In genomic region chr3:195153121-195153520, GRCh38 we compare ENCODE assay signal across 10 cellular contexts.
DNase-seq lines count a peak whose midpoint lies in the region; FAIRE-seq and TF ChIP-seq lines count a peak whose summit lies in the region.
"Had no signal": no experiment of that assay in that cellular context is flagged by ENCODE, and none has a peak within 500 bp of the region (broad histone marks: within the 10 kb centered on the region; RNA-seq: fewer than 3 reads in every experiment).

No MANE protein-coding gene starts in this region.

- DNase-seq in NCI-H2081 (lab: John Stamatoyannopoulos, UW) (peak; percentile 17 to 59), NCI-H2081 treated with DMSO at 0.1 percent for 48 hours (lab: John Stamatoyannopoulos, UW) (no peak), brain microvascular endothelial cell (no peak), mesendoderm (peak; percentile 84), transverse colon (no peak), GM12892 (ENCODE audit: insufficient read length) (no peak), frontal cortex (ENCODE audit: low spot score in 2 of 2) (no peak)
- DNase-seq in activated CD4-positive, CD25-positive, alpha-beta regulatory T cell treated with anti-CD3 and anti-CD28 coated beads, Interleukin-2, amount 50 U/mL, for 72 hours: no peak
- DNase-seq: NCI-H82, WERI-Rb-1 had no signal

- in situ Hi-C loops in brain microvascular endothelial cell (cut with HindIII; ENCODE audit: low pct_ligation_motif_present, low sequenced_read_pairs): no loop called here
- in situ Hi-C loops in transverse colon (cut with MboI; ENCODE audit: low pct_ligation_motif_present in 1 of 4, low pct_unique_long_range_greater_than_20kb in 1 of 4, low sequenced_read_pairs in 3 of 4): no loop called here

- H2BK5ac ChIP-seq in mesendoderm (ENCODE audit: low read length): peak overlapping the region; percentile 47

- H3K23ac ChIP-seq in mesendoderm (ENCODE audit: low read length): no peak overlapping the region

- no peak overlapping the region for H2BK15ac ChIP-seq in mesendoderm (replicated peaks; ENCODE audit: low read depth)

- no peak overlapping the region for H3K4ac ChIP-seq in mesendoderm (ENCODE audit: low read depth, low read length)

- H4K5ac ChIP-seq in mesendoderm (ENCODE audit: low read length): no peak overlapping the region

- H3K27ac ChIP-seq in brain microvascular endothelial cell: peak overlapping the region; percentile 82
- peak overlapping the region; percentile 67 for H3K27ac ChIP-seq in mesendoderm (ENCODE audit: low read depth, low read length)
- H3K27ac ChIP-seq in transverse colon: peak overlapping the region; percentile 80 to 89 (median 85)
- H3K27ac ChIP-seq: WERI-Rb-1 had no signal

- H3K9ac ChIP-seq in mesendoderm (ENCODE audit: low read length): peak overlapping the region; percentile 39

- no peak for TF ChIP-seq EP300 in transverse colon (IDR thresholded peaks at IDR 0.05; ENCODE audit: low read depth)

- H2BK120ac ChIP-seq in mesendoderm (ENCODE audit: low read depth, low read length): no peak overlapping the region

- H3K9me3 ChIP-seq in transverse colon: no peaks in the 10 kb centered on the region

- WGBS in mesendoderm (ENCODE audit: extremely low coverage, insufficient coverage, low lambda C conversion rate): no CpG with 5 or more reads among the region's 7 CpGs
- 57 to 69% methylated on average over 1 to 7 of the region's 7 CpGs for WGBS in transverse colon (ENCODE audit: low coverage in 1 of 2), 2 donors

- peaks cover 3% of the 10 kb centered on the region for H3K79me1 ChIP-seq in mesendoderm (ENCODE audit: low read length)

- H3K27me3 ChIP-seq in brain microvascular endothelial cell (replicated peaks) (no peaks in the 10 kb centered on the region), mesendoderm (ENCODE audit: insufficient read depth, low read length, poor library complexity) (no peaks in the 10 kb centered on the region), transverse colon (no peaks in the 10 kb centered on the region)

- no peak overlapping the region for H4K8ac ChIP-seq in mesendoderm (ENCODE audit: low read depth, low read length)

- H2AK5ac ChIP-seq in mesendoderm (ENCODE audit: low read length): no peak overlapping the region

- TF ChIP-seq CTCF in brain microvascular endothelial cell (IDR thresholded peaks at IDR 0.05; ENCODE audit: low read depth, low read length, missing control alignments) (no peak), transverse colon (IDR thresholded peaks at IDR 0.05) (no peak)

- H3K4me2 ChIP-seq in mesendoderm (ENCODE audit: low read length): no peak overlapping the region

- H3K56ac ChIP-seq in mesendoderm (ENCODE audit: low read length): peak overlapping the region; percentile 49

- no peaks in the 10 kb centered on the region for H3K79me2 ChIP-seq in mesendoderm (ENCODE audit: control insufficient read depth, insufficient read depth, low read length)

- FAIRE-seq in GM12892 (lab: Jason Lieb, UNC) (no peak), frontal cortex (lab: Jason Lieb, UNC) (no peak)

- peak overlapping the region; percentile 17 for H3K18ac ChIP-seq in mesendoderm (ENCODE audit: low read length)

- H3K36me3 ChIP-seq in brain microvascular endothelial cell (replicated peaks) (no peaks in the 10 kb centered on the region), mesendoderm (ENCODE audit: control insufficient read depth, insufficient read depth, low read length) (no peaks in the 10 kb centered on the region), transverse colon (no peaks in the 10 kb centered on the region)
- H3K36me3 ChIP-seq: WERI-Rb-1 had no signal

- H3K4me1 ChIP-seq in mesendoderm (ENCODE audit: control insufficient read depth, low read depth, low read length): peaks cover 27% of the 10 kb centered on the region
- H3K4me1 ChIP-seq in transverse colon: peaks cover 44 to 79% (median 51%) of the 10 kb centered on the region in 4 donors

- H3K4me3 ChIP-seq in brain microvascular endothelial cell (ENCODE audit: low read depth, low read length): no peak overlapping the region
- no peak overlapping the region for H3K4me3 ChIP-seq in mesendoderm (ENCODE audit: low read length)
- no peak overlapping the region for H3K4me3 ChIP-seq in transverse colon

- intact Hi-C loops in transverse colon (cut with DNase I; ENCODE audit: low total_unique reads): loop anchor here (10.0 kb wide), 1 partner anchor 102 kb away; no protein-coding TSS in a partner anchor

- TF ChIP-seq POLR2A in transverse colon (IDR thresholded peaks at IDR 0.05) (no peak), GM12892 (IDR thresholded peaks at IDR 0.05; ENCODE audit: low read depth, low read length) (no peak)

Comparison
In these comparisons a context has a peak if more than half of its experiments do, and no peak if none do; other contexts are left out.
1. DNase-seq: peak in NCI-H2081 (2 of 2) and mesendoderm (single experiment); none in NCI-H2081 treated with DMSO at 0.1 percent for 48 hours (single experiment), brain microvascular endothelial cell (single experiment), transverse colon (single experiment), activated CD4-positive, CD25-positive, alpha-beta regulatory T cell treated with anti-CD3 and anti-CD28 coated beads, Interleukin-2, amount 50 U/mL, for 72 hours (single experiment), GM12892 (single experiment) and frontal cortex (0 of 2).
2. Peak in every context shown above with its lines, with median percentiles within 50 percentile points of each other: H3K27ac ChIP-seq.